In the genomic region with DNA sequence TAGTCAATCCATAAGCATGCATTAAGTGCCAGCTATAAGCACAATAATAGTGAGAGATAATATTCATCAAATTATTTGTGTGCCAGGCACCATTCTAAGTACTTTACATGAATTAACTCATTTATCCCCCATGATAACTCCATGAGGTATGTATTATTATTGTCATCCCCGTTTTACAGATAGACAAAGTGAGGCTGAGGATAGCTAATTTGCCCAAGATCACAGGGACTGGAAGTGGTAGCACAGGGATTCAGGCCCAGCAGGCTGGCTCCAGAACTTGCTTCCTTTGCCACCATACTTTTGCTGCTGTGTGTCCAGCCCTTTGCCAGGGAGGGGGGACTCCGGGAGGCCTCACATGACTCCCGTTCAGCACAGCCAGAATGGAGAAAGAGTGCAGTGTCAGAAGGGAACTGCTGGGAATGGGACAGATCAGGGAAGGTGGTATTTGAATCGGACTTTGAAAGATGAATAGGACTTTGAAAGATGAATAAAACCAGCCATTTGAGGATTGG, we compare ENCODE assay signal across 30 cellular contexts.
"Had no signal": no experiment of that assay in that cellular context is flagged by ENCODE, and none has a peak within 500 bp of the region (broad histone marks: within the 10 kb centered on the region; RNA-seq: fewer than 3 reads in every experiment).

No MANE protein-coding gene starts in this region.

- H3K9me3 Mint-ChIP-seq: activated CD4-positive, alpha-beta memory T cell treated with anti-CD3 and anti-CD28 coated beads for 36 hours; activated CD4-positive, alpha-beta T cell treated with anti-CD3 and anti-CD28 coated beads, Interleukin-2, amount 10 ng/mL, durations not matched to agents 7 days and 5 days; activated naive CD4-positive, alpha-beta T cell treated with anti-CD3 and anti-CD28 coated beads for 36 hours; activated naive CD8-positive, alpha-beta T cell treated with anti-CD3 and anti-CD28 coated beads, Interleukin-2, amount 50 U/mL, for 24 hours; activated T-cell treated with anti-CD3 and anti-CD28 coated beads, Interleukin-2, amount 50 U/mL, for 72 hours; activated T-helper 2 cell treated with anti-CD3 and anti-CD28 coated beads, Interferon-gamma antibody, Interleukin-2, Interleukin-4, amounts not matched to agents 10 μg/mL and 5 μg/mL and 100 μg/mL, durations not matched to agents 14 hours and 24 hours and 36 hours; brain had no signal

- H3K27ac Mint-ChIP-seq: activated CD4-positive, alpha-beta memory T cell treated with anti-CD3 and anti-CD28 coated beads for 36 hours; activated CD4-positive, alpha-beta T cell treated with anti-CD3 and anti-CD28 coated beads for 36 hours; activated CD4-positive, alpha-beta T cell treated with anti-CD3 and anti-CD28 coated beads, Interleukin-2, amount 10 ng/mL, durations not matched to agents 7 days and 5 days; activated naive CD4-positive, alpha-beta T cell treated with anti-CD3 and anti-CD28 coated beads for 36 hours; activated naive CD8-positive, alpha-beta T cell; activated naive CD8-positive, alpha-beta T cell treated with anti-CD3 and anti-CD28 coated beads, Interleukin-2, amount 50 U/mL, for 24 hours; activated T-cell treated with anti-CD3 and anti-CD28 coated beads, Interleukin-2, amount 50 U/mL, for 72 hours; activated T-helper 2 cell treated with anti-CD3 and anti-CD28 coated beads, Interferon-gamma antibody, Interleukin-2, Interleukin-4, amounts not matched to agents 10 μg/mL and 5 μg/mL and 100 μg/mL, durations not matched to agents 14 hours and 24 hours and 36 hours had no signal

- H3K27me3 Mint-ChIP-seq: activated CD4-positive, alpha-beta memory T cell treated with anti-CD3 and anti-CD28 coated beads for 36 hours; activated CD4-positive, alpha-beta T cell treated with anti-CD3 and anti-CD28 coated beads for 36 hours; activated CD4-positive, alpha-beta T cell treated with anti-CD3 and anti-CD28 coated beads, Interleukin-2, amount 10 ng/mL, durations not matched to agents 7 days and 5 days; activated naive CD8-positive, alpha-beta T cell; activated naive CD8-positive, alpha-beta T cell treated with anti-CD3 and anti-CD28 coated beads, Interleukin-2, amount 50 U/mL, for 24 hours had no signal

- H2AFZ ChIP-seq: PC-9 had no signal

- H3K4me2 ChIP-seq: KMS-11, PC-9 had no signal

- H3K4me3 Mint-ChIP-seq: activated CD4-positive, alpha-beta memory T cell treated with anti-CD3 and anti-CD28 coated beads for 36 hours; activated CD4-positive, alpha-beta T cell treated with anti-CD3 and anti-CD28 coated beads for 36 hours; activated CD4-positive, alpha-beta T cell treated with anti-CD3 and anti-CD28 coated beads, Interleukin-2, amount 10 ng/mL, durations not matched to agents 7 days and 5 days; activated naive CD4-positive, alpha-beta T cell treated with anti-CD3 and anti-CD28 coated beads for 36 hours; activated naive CD8-positive, alpha-beta T cell; activated naive CD8-positive, alpha-beta T cell treated with anti-CD3 and anti-CD28 coated beads, Interleukin-2, amount 50 U/mL, for 24 hours; activated T-cell treated with anti-CD3 and anti-CD28 coated beads, Interleukin-2, amount 50 U/mL, for 72 hours; brain had no signal

- H3K4me3 ChIP-seq: PC-9 had no signal

- H3K36me3 ChIP-seq: WERI-Rb-1 had no signal

- H3K27ac ChIP-seq: KMS-11, PC-9, RWPE1, WERI-Rb-1 had no signal

- DNase-seq: activated CD4-positive, alpha-beta memory T cell treated with anti-CD3 and anti-CD28 coated beads for 36 hours; activated CD4-positive, alpha-beta T cell treated with anti-CD3 and anti-CD28 coated beads for 36 hours; activated CD4-positive, alpha-beta T cell treated with anti-CD3 and anti-CD28 coated beads, Interleukin-2, amount 10 ng/mL, durations not matched to agents 7 days and 5 days; activated gamma-delta T cell; activated naive CD4-positive, alpha-beta T cell treated with anti-CD3 and anti-CD28 coated beads for 36 hours; activated naive CD8-positive, alpha-beta T cell treated with anti-CD3 and anti-CD28 coated beads, Interleukin-2, amount 50 U/mL, for 24 hours; activated T-cell treated with anti-CD3 and anti-CD28 coated beads, Interleukin-2, amount 50 U/mL, for 1 hour; activated T-cell treated with anti-CD3 and anti-CD28 coated beads, Interleukin-2, amount 50 U/mL, for 72 hours; anterior cingulate cortex; MM.1S; MV-4-11; NCI-H1436 treated with DMSO at 0.1 percent for 48 hours; NCI-H1694 treated with DMSO at 0.1 percent for 48 hours; NCI-H2081; NCI-H2171 treated with DMSO at 0.1 percent for 48 hours; NCI-H2227 treated with DMSO at 0.1 percent for 48 hours; NCI-H446; NCI-H526 treated with DMSO at 0.1 percent for 48 hours; NCI-H774; PC-9; SW 1271; T-helper 1 cell; T1000; WERI-Rb-1 had no signal

- ATAC-seq: activated CD4-positive, alpha-beta T cell treated with anti-CD3 and anti-CD28 coated beads for 36 hours; activated naive CD8-positive, alpha-beta T cell treated with anti-CD3 and anti-CD28 coated beads, Interleukin-2, amount 50 U/mL, for 24 hours; activated T-cell treated with anti-CD3 and anti-CD28 coated beads, Interleukin-2, amount 50 U/mL, for 72 hours; Right ventricle myocardium inferior had no signal

- H3K9ac ChIP-seq: KMS-11 had no signal

- H3K36me3 Mint-ChIP-seq: activated CD4-positive, alpha-beta memory T cell treated with anti-CD3 and anti-CD28 coated beads for 36 hours; brain had no signal

- H3K4me1 Mint-ChIP-seq: activated CD4-positive, alpha-beta T cell treated with anti-CD3 and anti-CD28 coated beads for 36 hours; activated naive CD8-positive, alpha-beta T cell treated with anti-CD3 and anti-CD28 coated beads, Interleukin-2, amount 50 U/mL, for 24 hours had no signal
